Comparison of ENCODE assay signal across 8 cellular contexts in the genomic region with DNA sequence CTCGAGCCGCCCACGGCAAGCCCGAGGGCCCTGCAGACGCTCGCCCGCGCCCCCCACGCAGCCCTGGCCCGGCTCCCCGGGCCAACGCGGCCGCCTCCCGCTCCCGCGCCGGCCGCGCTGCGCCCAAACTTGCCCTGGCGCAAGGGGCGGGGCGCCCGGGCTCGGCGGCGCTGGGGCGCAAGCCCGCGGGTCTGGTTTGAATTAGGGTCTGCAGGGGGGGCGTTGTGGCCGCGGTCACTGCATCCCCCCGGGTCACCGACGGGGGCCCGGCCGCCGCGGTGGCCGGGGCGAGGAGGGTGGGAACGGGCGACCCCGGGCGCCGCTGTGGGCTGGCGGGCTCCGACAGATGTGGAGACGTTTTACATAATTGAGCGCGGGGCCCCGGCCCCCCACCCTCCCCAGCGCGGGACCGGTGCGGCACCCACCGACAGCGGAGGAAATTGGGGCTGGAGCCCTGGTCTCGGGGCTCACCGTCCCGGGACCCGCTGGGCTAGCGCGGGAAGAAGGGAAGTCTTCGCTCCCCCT. TPM values are rescaled to one million over a fixed set of nuclear protein-coding genes. Genes with fewer than 3 reads are reported as not detected.
DNase-seq lines count a peak whose midpoint lies in the region; ATAC-seq and TF ChIP-seq lines count a peak whose summit lies in the region.

No MANE protein-coding gene starts in this region.

- TF ChIP-seq CTCF in cardiac fibroblast (IDR thresholded peaks at IDR 0.05; ENCODE audit: low read depth, low read length) (no peak), mesothelial cell of epicardium (IDR thresholded peaks at IDR 0.05; ENCODE audit: unreplicated experiment) (no peak)

- H3K27me3 Mint-ChIP-seq in mesothelial cell of epicardium (ENCODE audit: low read depth): no peaks in the 10 kb centered on the region

- no peaks in the 10 kb centered on the region for H3K36me3 Mint-ChIP-seq in mesothelial cell of epicardium

- DNase-seq in cardiac fibroblast (ENCODE audit: low read depth in 2 of 2) (no peak), mesothelial cell of epicardium (ENCODE audit: low spot score in 2 of 2, unreplicated experiment in 2 of 2) (no peak), NCI-H82 treated with DMSO at 0.1 percent for 48 hours (lab: John Stamatoyannopoulos, UW; ENCODE audit: unreplicated experiment) (no peak), T-helper 2 cell (no peak)

- H3K4me3 ChIP-seq in cardiac fibroblast (replicated peaks in 1 of 2; ENCODE audit: low read depth in 2 of 2, low read length in 2 of 2): peak overlapping the region; percentile 52 to 60

- H3K9me3 Mint-ChIP-seq in mesothelial cell of epicardium: no peaks in the 10 kb centered on the region

- H3K4me1 Mint-ChIP-seq in mesothelial cell of epicardium: peaks cover 34% of the 10 kb centered on the region

- no peak overlapping the region for H3K27ac Mint-ChIP-seq in mesothelial cell of epicardium

- ATAC-seq in GM19035 (IDR thresholded peaks at IDR 0.05; ENCODE audit: unreplicated experiment) (peak; percentile 34), HG03432 (IDR thresholded peaks at IDR 0.05; ENCODE audit: unreplicated experiment) (peak; percentile 33), GM21381 (IDR thresholded peaks at IDR 0.05; ENCODE audit: unreplicated experiment) (no peak), GM19467 (IDR thresholded peaks at IDR 0.05; ENCODE audit: unreplicated experiment) (no peak)

- H3K4me3 Mint-ChIP-seq in mesothelial cell of epicardium: peak overlapping the region; percentile 60

RNA-seq across cellular contexts. Expression of a gene that starts 0.7 kb away (rescaled TPM):
- 45.5 to 50.7 TPM (median 48.3 TPM) in 3 replicates for total RNA-seq in mesothelial cell of epicardium

Comparison
In these comparisons a context has a peak if more than half of its experiments do, and no peak if none do; other contexts are left out.
1. ATAC-seq: peak in GM19035 (single experiment) and HG03432 (single experiment); none in GM21381 (single experiment) and GM19467 (single experiment).